In the genomic region with DNA sequence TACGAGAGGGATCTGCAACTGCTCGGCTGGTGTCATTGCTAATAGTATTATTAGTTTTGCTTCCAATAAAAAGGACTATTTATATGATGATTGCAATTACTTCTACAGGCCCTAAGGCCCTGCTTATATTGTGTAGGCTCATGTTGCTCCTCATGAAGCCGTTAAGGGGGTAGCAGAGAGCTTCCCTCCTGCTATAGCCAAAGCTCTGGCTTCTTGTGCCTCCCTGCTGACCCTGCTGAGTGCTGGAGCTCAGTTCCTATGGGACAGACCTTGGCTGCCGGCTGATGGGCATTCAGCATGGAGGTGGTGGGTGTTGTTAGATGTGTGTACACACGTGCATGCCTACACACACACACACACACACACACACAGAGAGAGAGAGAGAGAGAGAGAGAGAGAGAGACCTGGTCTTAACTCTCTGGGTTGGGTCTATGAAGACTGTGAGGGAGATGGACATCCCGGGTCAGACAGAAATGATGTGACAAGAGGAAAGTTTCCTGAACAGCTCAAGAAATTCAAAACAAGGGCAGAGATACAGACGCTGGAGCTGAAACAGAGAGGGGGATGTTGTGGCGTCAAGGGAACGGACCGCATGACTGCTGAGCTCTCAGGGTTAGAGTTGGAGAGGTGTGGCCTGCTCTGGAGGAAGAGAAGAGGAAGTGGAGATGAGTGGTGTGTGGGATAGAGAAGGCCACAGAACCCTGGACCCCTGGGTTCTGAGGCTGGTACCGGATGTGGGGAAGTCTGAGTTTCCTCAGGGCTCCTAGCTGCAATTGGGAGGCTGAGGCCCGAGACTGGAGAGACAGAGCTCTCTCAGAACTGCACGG, we compare ENCODE assay signal across 12 cellular contexts. TPM values are rescaled to one million over a fixed set of nuclear protein-coding genes. Genes with fewer than 3 reads are reported as not detected.
A peak's percentile ranks its signal among the peaks of the same experiment; 100 is the strongest.
DNase-seq lines count a peak whose midpoint lies in the region; ATAC-seq and TF ChIP-seq lines count a peak whose summit lies in the region.
"Had no signal": no experiment of that assay in that cellular context is flagged by ENCODE, and none has a peak within 500 bp of the region (broad histone marks: within the 10 kb centered on the region; RNA-seq: fewer than 3 reads in every experiment).

No MANE protein-coding gene starts in this region.

- H4K20me1 ChIP-seq in neural cell (ENCODE audit: insufficient read depth): no peaks in the 10 kb centered on the region

- no peak overlapping the region for H2AFZ ChIP-seq in neural cell (ENCODE audit: low read depth, low read length)

- ATAC-seq in activated T-helper 17 cell treated with anti-CD3 and anti-CD28 coated beads, Interleukin-2, amount 50 U/mL, for 72 hours (replicated peaks): peak; percentile 91
- ATAC-seq in GM21576 (IDR thresholded peaks at IDR 0.05; ENCODE audit: unreplicated experiment): no peak
- ATAC-seq: A549 had no signal

- no peak for TF ChIP-seq CTCF in neural cell (IDR thresholded peaks at IDR 0.05; ENCODE audit: poor library complexity, severe bottlenecking)

- no peak for TF ChIP-seq RAD21 in neural cell (conservative IDR thresholded peaks at IDR 0.05)

- H3K27me3 ChIP-seq in neural cell (ENCODE audit: insufficient read depth, low read depth, low read length): peaks cover 47% of the 10 kb centered on the region

- H3K4me3 ChIP-seq in neural cell (ENCODE audit: low read length): peak overlapping the region; percentile 71
- H3K4me3 ChIP-seq: A549, SK-N-MC had no signal

- H3K9me3 Mint-ChIP-seq in activated T-helper 17 cell treated with anti-CD3 and anti-CD28 coated beads, Interleukin-2, amount 50 U/mL, for 72 hours: no peaks in the 10 kb centered on the region

- no peak overlapping the region for H3K27ac Mint-ChIP-seq in activated T-helper 17 cell treated with anti-CD3 and anti-CD28 coated beads, Interleukin-2, amount 50 U/mL, for 72 hours

- no peak overlapping the region for H3K4me2 ChIP-seq in neural cell (ENCODE audit: low read length)
- H3K4me2 ChIP-seq: A549 had no signal

- H3K9me3 ChIP-seq in neural cell (ENCODE audit: low read length): no peaks in the 10 kb centered on the region
- H3K9me3 ChIP-seq: A549 had no signal

- H3K36me3 ChIP-seq in neural cell (ENCODE audit: insufficient read depth, low read length): no peaks in the 10 kb centered on the region

- H3K27me3 Mint-ChIP-seq in activated T-helper 17 cell treated with anti-CD3 and anti-CD28 coated beads, Interleukin-2, amount 50 U/mL, for 72 hours: peaks cover 72% of the 10 kb centered on the region

- in situ Hi-C loops in KBM-7 (cut with MboI; ENCODE audit: low pct_unique_long_range_greater_than_20kb, low sequenced_read_pairs): no loop called here

- peaks cover 11% of the 10 kb centered on the region for H3K4me1 Mint-ChIP-seq in activated T-helper 17 cell treated with anti-CD3 and anti-CD28 coated beads, Interleukin-2, amount 50 U/mL, for 72 hours

- peak; percentile 43 for DNase-seq in activated CD4-positive, alpha-beta T cell treated with anti-CD3 and anti-CD28 coated beads for 48 hours
- no peak for DNase-seq in activated CD4-positive, alpha-beta T cell treated with anti-CD3 and anti-CD28 coated beads, Interleukin-2, amount 50 U/mL, for 48 hours
- peak; percentile 83 for DNase-seq in KBM-7
- no peak for DNase-seq in dedifferentiated amniotic fluid mesenchymal stem cell (ENCODE audit: extremely low spot score)
- DNase-seq in AG08396 (ENCODE audit: low spot score): no peak
- DNase-seq: occipital lobe had no signal

- no peak overlapping the region for H3K9ac ChIP-seq in neural cell (ENCODE audit: low read length)

- H3K4me3 Mint-ChIP-seq in activated T-helper 17 cell treated with anti-CD3 and anti-CD28 coated beads, Interleukin-2, amount 50 U/mL, for 72 hours: no peak overlapping the region

- H3F3A ChIP-seq in neural cell (ENCODE audit: insufficient read depth, low read length, poor library complexity, severe bottlenecking): no peaks in the 10 kb centered on the region

- no peak overlapping the region for H3K27ac ChIP-seq in neural cell (ENCODE audit: low read length)
- H3K27ac ChIP-seq: A549, HL-60, SK-N-MC had no signal

- no peaks in the 10 kb centered on the region for H3K79me2 ChIP-seq in neural cell (replicated peaks; ENCODE audit: insufficient read depth, low read length)

- H3K36me3 Mint-ChIP-seq in activated T-helper 17 cell treated with anti-CD3 and anti-CD28 coated beads, Interleukin-2, amount 50 U/mL, for 72 hours (ENCODE audit: low read depth): peaks cover 4% of the 10 kb centered on the region

- no peaks in the 10 kb centered on the region for H3K9me2 ChIP-seq in neural cell (ENCODE audit: insufficient read depth, low read length)

- no peak for TF ChIP-seq EP300 in neural cell (conservative IDR thresholded peaks at IDR 0.05; ENCODE audit: poor library complexity, severe bottlenecking)

TF ChIP-seq in neural cell, 6 proteins besides CTCF, POLR2A, EP300 and RAD21:
- TF ChIP-seq EZH2 (IDR thresholded peaks at IDR 0.05; ENCODE audit: borderline replicate concordance, insufficient read depth, low read length, poor library complexity, severe bottlenecking): no peak
- no peak for TF ChIP-seq POLR2AphosphoS5 (IDR thresholded peaks at IDR 0.05)
- no peak for TF ChIP-seq SMC3 (conservative IDR thresholded peaks at IDR 0.05; ENCODE audit: poor library complexity)
- TF ChIP-seq TAF1 (IDR thresholded peaks at IDR 0.05; ENCODE audit: low read depth): no peak
- TF ChIP-seq MXI1 (conservative IDR thresholded peaks at IDR 0.05; ENCODE audit: poor library complexity, severe bottlenecking): no peak
- TF ChIP-seq, protein P1, sequence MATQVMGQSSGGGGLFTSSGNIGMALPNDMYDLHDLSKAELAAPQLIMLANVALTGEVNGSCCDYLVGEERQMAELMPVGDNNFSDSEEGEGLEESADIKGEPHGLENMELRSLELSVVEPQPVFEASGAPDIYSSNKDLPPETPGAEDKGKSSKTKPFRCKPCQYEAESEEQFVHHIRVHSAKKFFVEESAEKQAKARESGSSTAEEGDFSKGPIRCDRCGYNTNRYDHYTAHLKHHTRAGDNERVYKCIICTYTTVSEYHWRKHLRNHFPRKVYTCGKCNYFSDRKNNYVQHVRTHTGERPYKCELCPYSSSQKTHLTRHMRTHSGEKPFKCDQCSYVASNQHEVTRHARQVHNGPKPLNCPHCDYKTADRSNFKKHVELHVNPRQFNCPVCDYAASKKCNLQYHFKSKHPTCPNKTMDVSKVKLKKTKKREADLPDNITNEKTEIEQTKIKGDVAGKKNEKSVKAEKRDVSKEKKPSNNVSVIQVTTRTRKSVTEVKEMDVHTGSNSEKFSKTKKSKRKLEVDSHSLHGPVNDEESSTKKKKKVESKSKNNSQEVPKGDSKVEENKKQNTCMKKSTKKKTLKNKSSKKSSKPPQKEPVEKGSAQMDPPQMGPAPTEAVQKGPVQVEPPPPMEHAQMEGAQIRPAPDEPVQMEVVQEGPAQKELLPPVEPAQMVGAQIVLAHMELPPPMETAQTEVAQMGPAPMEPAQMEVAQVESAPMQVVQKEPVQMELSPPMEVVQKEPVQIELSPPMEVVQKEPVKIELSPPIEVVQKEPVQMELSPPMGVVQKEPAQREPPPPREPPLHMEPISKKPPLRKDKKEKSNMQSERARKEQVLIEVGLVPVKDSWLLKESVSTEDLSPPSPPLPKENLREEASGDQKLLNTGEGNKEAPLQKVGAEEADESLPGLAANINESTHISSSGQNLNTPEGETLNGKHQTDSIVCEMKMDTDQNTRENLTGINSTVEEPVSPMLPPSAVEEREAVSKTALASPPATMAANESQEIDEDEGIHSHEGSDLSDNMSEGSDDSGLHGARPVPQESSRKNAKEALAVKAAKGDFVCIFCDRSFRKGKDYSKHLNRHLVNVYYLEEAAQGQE (IDR thresholded peaks at IDR 0.05; ENCODE audit: borderline replicate concordance): no peak

RNA-seq across cellular contexts. Expression of a gene that starts 1.6 kb away (rescaled TPM):
- total RNA-seq in activated T-helper 17 cell treated with anti-CD3 and anti-CD28 coated beads, Interleukin-2, amount 50 U/mL, for 72 hours: not detected
- 0.58 TPM in 1 of 2 replicates, not detected in the other for polyA plus RNA-seq in neural cell
- polyA minus RNA-seq in neural cell: not detected in 2 replicates
- polyA plus RNA-seq: A549 had no signal

RNA-seq across cellular contexts. Expression of a gene that starts 24.3 kb away (rescaled TPM):
- 1 to 10 TPM in 1 of 2 donors, under 1 TPM in 1; 0.30 to 1.5 TPM for total RNA-seq in activated T-helper 17 cell treated with anti-CD3 and anti-CD28 coated beads, Interleukin-2, amount 50 U/mL, for 72 hours
- polyA plus RNA-seq in neural cell: 22.9 and 24.6 TPM in 2 replicates
- 3.4 TPM in 2 replicates for polyA minus RNA-seq in neural cell
- total RNA-seq: occipital lobe had no signal

RNA-seq across cellular contexts. Expression of a gene that starts 33.7 kb away (rescaled TPM):
- total RNA-seq in activated T-helper 17 cell treated with anti-CD3 and anti-CD28 coated beads, Interleukin-2, amount 50 U/mL, for 72 hours: under 1 TPM in 1 of 2 donors, not detected in 1; 0.05 TPM
- 9.9 and 13.7 TPM in 2 replicates for polyA plus RNA-seq in neural cell
- 26.1 and 29.6 TPM in 2 replicates for polyA minus RNA-seq in neural cell

RNA-seq across cellular contexts. Expression of a gene that starts 42.2 kb away (rescaled TPM):
- 10 to 100 TPM; 21.3 to 51.8 TPM for total RNA-seq in activated T-helper 17 cell treated with anti-CD3 and anti-CD28 coated beads, Interleukin-2, amount 50 U/mL, for 72 hours
- 1.3 and 3.9 TPM in 2 replicates for polyA plus RNA-seq in neural cell
- polyA minus RNA-seq in neural cell: 3.2 and 5.2 TPM in 2 replicates

RNA-seq across cellular contexts. Expression of a gene that starts 51.9 kb away (rescaled TPM):
- total RNA-seq in activated T-helper 17 cell treated with anti-CD3 and anti-CD28 coated beads, Interleukin-2, amount 50 U/mL, for 72 hours: 10 to 100 TPM; 56.2 to 74.7 TPM
- polyA plus RNA-seq in neural cell: 95.7 and 111 TPM in 2 replicates
- polyA minus RNA-seq in neural cell: 63.9 and 65.7 TPM in 2 replicates

Comparison
In these comparisons a context has a peak if more than half of its experiments do, and no peak if none do; other contexts are left out.
1. DNase-seq: peak in activated CD4-positive, alpha-beta T cell treated with anti-CD3 and anti-CD28 coated beads for 48 hours (single experiment) and KBM-7 (single experiment); none in activated CD4-positive, alpha-beta T cell treated with anti-CD3 and anti-CD28 coated beads, Interleukin-2, amount 50 U/mL, for 48 hours (0 of 2), dedifferentiated amniotic fluid mesenchymal stem cell (single experiment) and AG08396 (single experiment).